Comparison of ENCODE assay signal across 14 cellular contexts in genomic region chrX:22278375-22278774, GRCh38. TPM values are rescaled to one million over a fixed set of nuclear protein-coding genes. Genes with fewer than 3 reads are reported as not detected.
A peak's percentile ranks its signal among the peaks of the same experiment; 100 is the strongest.
DNase-seq lines count a peak whose midpoint lies in the region; TF ChIP-seq lines count a peak whose summit lies in the region.
"Had no signal": no experiment of that assay in that cellular context is flagged by ENCODE, and none has a peak within 500 bp of the region (broad histone marks: within the 10 kb centered on the region; RNA-seq: fewer than 3 reads in every experiment).

No MANE protein-coding gene starts in this region.

- intact Hi-C loops in Caco-2 (cut with micrococcal nuclease; ENCODE audit: unreplicated experiment): loop anchor here (1.0 to 5.0 kb wide), 3 partner anchors 142 to 293 kb away; no protein-coding TSS in a partner anchor

- H3K36me3 ChIP-seq in Caco-2 (ENCODE audit: control insufficient read depth, insufficient read depth, low read length) (no peaks in the 10 kb centered on the region), endodermal cell (ENCODE audit: control insufficient read depth, insufficient read depth, low read length) (no peaks in the 10 kb centered on the region), neuronal stem cell (replicated peaks in 1 of 2; ENCODE audit: control insufficient read depth in 2 of 2, insufficient read depth in 2 of 2, low read length in 2 of 2) (no peaks in the 10 kb centered on the region)
- H3K36me3 ChIP-seq: BLaER1, pancreas had no signal

- WGBS in endodermal cell (ENCODE audit: insufficient coverage in 1 of 2, insufficient read length in 1 of 2), 2 experiments: 47 to 68% methylated on average over 3 of the region's 3 CpGs
- no CpG with 5 or more reads among the region's 3 CpGs for WGBS in neuronal stem cell (ENCODE audit: extremely low coverage in 2 of 2, insufficient read length in 2 of 2, insufficient replicate concordance in 1 of 2), 2 donors

- DNase-seq in Caco-2: peak in 1 of 2 experiments; percentile 5
- peak; percentile 6 for DNase-seq in NCI-H69 (lab: John Stamatoyannopoulos, UW)
- DNase-seq in endodermal cell: peak; percentile 54
- no peak for DNase-seq in neuronal stem cell (ENCODE audit: low spot score)
- DNase-seq in SHP77 treated with DMSO at 0.1 percent for 48 hours (lab: John Stamatoyannopoulos, UW): no peak
- DNase-seq in DMS114 treated with DMSO at 0.1 percent for 48 hours (lab: John Stamatoyannopoulos, UW; ENCODE audit: unreplicated experiment): no peak
- no peak for DNase-seq in NCI-H2196 (lab: John Stamatoyannopoulos, UW; ENCODE audit: unreplicated experiment)
- DNase-seq: activated naive CD4-positive, alpha-beta T cell treated with anti-CD3 and anti-CD28 coated beads, Interleukin-2, amount 50 U/mL, for 16 hours; central memory CD4-positive, alpha-beta T cell; pancreas had no signal

- no peak overlapping the region for H3K14ac ChIP-seq in neuronal stem cell (ENCODE audit: low read length)

- no peak overlapping the region for H2BK15ac ChIP-seq in neuronal stem cell (ENCODE audit: low read length)

- no peak overlapping the region for H3K4me2 ChIP-seq in neuronal stem cell (ENCODE audit: insufficient read depth, low read length, poor library complexity, severe bottlenecking)
- H3K4me2 ChIP-seq: BLaER1 had no signal

- H4K91ac ChIP-seq in neuronal stem cell (ENCODE audit: low read depth, low read length, poor library complexity): no peak overlapping the region

- H3K27me3 ChIP-seq in Caco-2 (replicated peaks; ENCODE audit: control insufficient read depth, insufficient read depth, low read length) (no peaks in the 10 kb centered on the region), endodermal cell (ENCODE audit: control insufficient read depth, insufficient read depth, low read length, poor library complexity, severe bottlenecking) (no peaks in the 10 kb centered on the region), neuronal stem cell (ENCODE audit: control insufficient read depth in 3 of 3, insufficient read depth in 3 of 3, low read depth in 1 of 3, low read length in 3 of 3) (peaks cover 0 to 5% (median 0%) of the 10 kb centered on the region in 3 experiments)
- H3K27me3 ChIP-seq: BLaER1 had no signal

- H3K4me1 Mint-ChIP-seq in Caco-2 (ENCODE audit: low read depth, unreplicated experiment) (no peaks in the 10 kb centered on the region), endodermal cell (no peaks in the 10 kb centered on the region)

- H3K9me3 Mint-ChIP-seq in Caco-2 (ENCODE audit: unreplicated experiment): no peaks in the 10 kb centered on the region
- H3K9me3 Mint-ChIP-seq in endodermal cell: peaks cover 16% of the 10 kb centered on the region

- no peak overlapping the region for H3K4me3 ChIP-seq in Caco-2 (ENCODE audit: low read depth, low read length)
- H3K4me3 ChIP-seq in endodermal cell (ENCODE audit: low read length): no peak overlapping the region
- no peak overlapping the region for H3K4me3 ChIP-seq in neuronal stem cell (ENCODE audit: low read length in 2 of 2)
- H3K4me3 ChIP-seq: BLaER1, pancreas had no signal

- no peak overlapping the region for H3K27ac ChIP-seq in 22Rv1
- H3K27ac ChIP-seq in endodermal cell (ENCODE audit: low read depth, low read length): no peak overlapping the region
- H3K27ac ChIP-seq in neuronal stem cell (replicated peaks; ENCODE audit: low read length): no peak overlapping the region
- H3K27ac ChIP-seq: BLaER1, pancreas had no signal

- H3K4me3 Mint-ChIP-seq in Caco-2 (ENCODE audit: unreplicated experiment) (no peak overlapping the region), endodermal cell (no peak overlapping the region)

- H3K9ac ChIP-seq in endodermal cell (ENCODE audit: extremely low read depth, low read length, poor library complexity, severe bottlenecking) (no peak overlapping the region), neuronal stem cell (ENCODE audit: low read depth, low read length, poor library complexity) (no peak overlapping the region)
- H3K9ac ChIP-seq: BLaER1 had no signal

- no peak overlapping the region for H2BK120ac ChIP-seq in neuronal stem cell (ENCODE audit: low read depth, low read length)

- H3K4me1 ChIP-seq in Caco-2 (no peaks in the 10 kb centered on the region), endodermal cell (ENCODE audit: control insufficient read depth, insufficient read depth, low read length) (no peaks in the 10 kb centered on the region), neuronal stem cell (ENCODE audit: control insufficient read depth in 2 of 2, insufficient read depth in 1 of 2, low read depth in 1 of 2, low read length in 2 of 2) (no peaks in the 10 kb centered on the region)
- H3K4me1 ChIP-seq: BLaER1, pancreas had no signal

- no peak overlapping the region for H2BK12ac ChIP-seq in neuronal stem cell (ENCODE audit: low read length)

- no peak overlapping the region for H4K8ac ChIP-seq in neuronal stem cell (ENCODE audit: low read depth, low read length)

- H3K27me3 Mint-ChIP-seq in Caco-2 (ENCODE audit: insufficient read depth, unreplicated experiment): peaks cover 9% of the 10 kb centered on the region
- no peaks in the 10 kb centered on the region for H3K27me3 Mint-ChIP-seq in endodermal cell (ENCODE audit: insufficient read depth)

- POLR2A ChIA-PET in Caco-2 (lab: Charles Lee): no interaction called here

- no peak overlapping the region for H2AK5ac ChIP-seq in neuronal stem cell (ENCODE audit: low read depth, low read length)

- H3K36me3 Mint-ChIP-seq in Caco-2 (ENCODE audit: insufficient read depth, unreplicated experiment): no peaks in the 10 kb centered on the region
- H3K36me3 Mint-ChIP-seq in endodermal cell (ENCODE audit: low read depth): no peaks in the 10 kb centered on the region

- no peak overlapping the region for H3K18ac ChIP-seq in neuronal stem cell (ENCODE audit: low read length)

- H3K23ac ChIP-seq in neuronal stem cell (ENCODE audit: low read depth, low read length, poor library complexity): no peak overlapping the region

- H3K27ac Mint-ChIP-seq in Caco-2 (ENCODE audit: unreplicated experiment): no peak overlapping the region
- no peak overlapping the region for H3K27ac Mint-ChIP-seq in endodermal cell

- no peak overlapping the region for H3K4ac ChIP-seq in neuronal stem cell (ENCODE audit: low read length)

- no peak overlapping the region for H2BK5ac ChIP-seq in neuronal stem cell (ENCODE audit: low read length)

- CTCF ChIA-PET in Caco-2 (lab: Charles Lee): interaction anchor here (1.0 kb wide), 2 partner anchors 142 to 293 kb away, joined by 4 to 6 read pairs; no protein-coding TSS in a partner anchor

- BruUV-seq in Caco-2 (replicated peaks; lab: Mats Ljungman, UMichigan): no TSS peak

- H3K9me3 ChIP-seq in Caco-2: no peaks in the 10 kb centered on the region
- peaks cover 3% of the 10 kb centered on the region for H3K9me3 ChIP-seq in endodermal cell (ENCODE audit: control insufficient read depth, low read length)
- no peaks in the 10 kb centered on the region for H3K9me3 ChIP-seq in neuronal stem cell (replicated peaks in 1 of 2; ENCODE audit: control insufficient read depth in 2 of 2, insufficient read depth in 1 of 2, low read depth in 1 of 2, low read length in 2 of 2)
- H3K9me3 ChIP-seq: pancreas had no signal

- TF ChIP-seq CTCF in 22Rv1 (IDR thresholded peaks at IDR 0.05) (peak; percentile 17), Caco-2 (IDR thresholded peaks at IDR 0.05; ENCODE audit: insufficient read depth in 1 of 2, low read depth in 1 of 2, low read length in 1 of 2, severe bottlenecking in 1 of 2, unreplicated experiment in 1 of 2) (peak; percentile 10 to 54), endodermal cell (conservative IDR thresholded peaks at IDR 0.05) (peak; percentile 78)

- H2AFZ ChIP-seq in neuronal stem cell (ENCODE audit: low read length): no peak overlapping the region

- H3K79me1 ChIP-seq in neuronal stem cell (ENCODE audit: low read depth, low read length): no peaks in the 10 kb centered on the region

RNA-seq across cellular contexts. Expression of gene CBLL2, which starts 5.7 kb away (rescaled TPM):
- total RNA-seq in Caco-2 (2022) (not detected in 2 replicates), endodermal cell (not detected)
- polyA plus RNA-seq in endodermal cell (2013, experiment 1 of 2): not detected
- not detected for polyA plus RNA-seq in endodermal cell (2013, experiment 2 of 2)
- polyA plus RNA-seq in neuronal stem cell (2013, experiment 1 of 2): not detected
- not detected for polyA plus RNA-seq in neuronal stem cell (2013, experiment 2 of 2)
- total RNA-seq: mucosa of gallbladder, pancreas, subcutaneous adipose tissue had no signal
- polyA plus RNA-seq: pancreas had no signal

Comparison
In these comparisons a context has a peak if more than half of its experiments do, and no peak if none do; other contexts are left out.
1. CTCF ChIP-seq: peak in every context shown above with its lines; median percentile 78 in endodermal cell; 32 in Caco-2; 17 in 22Rv1.
2. DNase-seq: peak in NCI-H69 (single experiment) and endodermal cell (single experiment); none in neuronal stem cell (single experiment), SHP77 treated with DMSO at 0.1 percent for 48 hours (single experiment), DMS114 treated with DMSO at 0.1 percent for 48 hours (single experiment) and NCI-H2196 (single experiment).